Comparison of ENCODE assay signal across 8 cellular contexts in the genomic region with DNA sequence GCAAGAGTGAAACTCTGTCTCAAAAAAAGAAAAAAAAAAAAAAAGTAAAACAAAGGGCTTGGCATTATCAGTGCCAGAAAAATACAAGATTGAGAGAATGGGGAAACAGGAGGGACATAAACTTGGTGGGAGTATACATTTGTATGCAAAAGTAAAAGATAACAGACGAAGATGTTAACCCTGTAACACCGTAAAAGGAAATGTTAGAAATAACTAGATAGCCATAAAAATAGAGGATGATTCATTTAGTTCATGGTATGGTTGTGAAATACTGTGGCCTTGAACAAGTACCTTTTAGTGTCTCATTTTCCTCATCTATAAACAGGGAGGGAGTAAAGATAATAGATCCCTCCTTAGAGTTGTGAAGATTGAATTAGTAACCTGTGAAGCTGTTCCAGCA. TPM values are rescaled to one million over a fixed set of nuclear protein-coding genes. Genes with fewer than 3 reads are reported as not detected.
DNase-seq lines count a peak whose midpoint lies in the region; ATAC-seq and TF ChIP-seq lines count a peak whose summit lies in the region.

No MANE protein-coding gene starts in this region.

- WGBS in psoas muscle, 3 donors: 58 to 67% (median 60%) methylated on average over 2 of the region's 2 CpGs

- H3K27ac ChIP-seq in psoas muscle: peak overlapping the region; percentile 73
- H3K27ac ChIP-seq in effector memory CD4-positive, alpha-beta T cell (ENCODE audit: insufficient read depth, low read length, poor library complexity, severe bottlenecking): no peak overlapping the region
- no peak overlapping the region for H3K27ac ChIP-seq in upper lobe of right lung

- H3K4me1 ChIP-seq in psoas muscle (peaks cover 34% of the 10 kb centered on the region), upper lobe of right lung (peaks cover 48% of the 10 kb centered on the region)
- peaks cover 23% of the 10 kb centered on the region for H3K4me1 ChIP-seq in effector memory CD4-positive, alpha-beta T cell (ENCODE audit: control insufficient read depth, insufficient read depth, low read length, poor library complexity, severe bottlenecking)

- peak; percentile 39 to 57 (median 44) for ATAC-seq in psoas muscle
- ATAC-seq in GM18520 (IDR thresholded peaks at IDR 0.05; ENCODE audit: unreplicated experiment): no peak
- no peak for ATAC-seq in upper lobe of right lung

- no peaks in the 10 kb centered on the region for H3K27me3 ChIP-seq in psoas muscle (ENCODE audit: insufficient read depth in 3 of 3, low read length in 2 of 3)
- H3K27me3 ChIP-seq in effector memory CD4-positive, alpha-beta T cell (replicated peaks; ENCODE audit: control insufficient read depth, insufficient read depth, low read length, poor library complexity, severe bottlenecking): no peaks in the 10 kb centered on the region
- H3K27me3 ChIP-seq in upper lobe of right lung: no peaks in the 10 kb centered on the region

- TF ChIP-seq CTCF in GM10248 (IDR thresholded peaks at IDR 0.05; ENCODE audit: control extremely low read depth, extremely low read depth, low read depth, missing control alignments) (no peak), astrocyte of the spinal cord (IDR thresholded peaks at IDR 0.05; ENCODE audit: low read depth, low read length) (no peak), psoas muscle (IDR thresholded peaks at IDR 0.05) (no peak), upper lobe of right lung (IDR thresholded peaks at IDR 0.05) (no peak)

- H3K36me3 ChIP-seq in psoas muscle (ENCODE audit: insufficient read depth in 1 of 2, low read depth in 1 of 2) (peaks cover 0 to 17% of the 10 kb centered on the region in 2 donors), upper lobe of right lung (peaks cover 13% of the 10 kb centered on the region)
- H3K36me3 ChIP-seq in effector memory CD4-positive, alpha-beta T cell (ENCODE audit: control insufficient read depth, insufficient read depth, low read length): peaks cover 2% of the 10 kb centered on the region

- in situ Hi-C loops in KBM-7 (cut with MboI; ENCODE audit: low pct_unique_long_range_greater_than_20kb, low sequenced_read_pairs): no loop called here
- in situ Hi-C loops in astrocyte of the spinal cord (cut with HindIII; ENCODE audit: low sequenced_read_pairs): no loop called here

- POLR2A ChIA-PET in GM10248 (lab: Yijun Ruan, JAX): interaction anchor here (0.7 kb wide), 2 partner anchors 26 to 43 kb away, joined by 4 read pairs; no protein-coding TSS in a partner anchor

- H3K4me3 ChIP-seq in astrocyte of the spinal cord (ENCODE audit: low read depth, low read length): no peak overlapping the region
- H3K4me3 ChIP-seq in psoas muscle: no peak overlapping the region
- no peak overlapping the region for H3K4me3 ChIP-seq in effector memory CD4-positive, alpha-beta T cell (ENCODE audit: insufficient read depth, low read depth, low read length, poor library complexity, severe bottlenecking)
- H3K4me3 ChIP-seq in upper lobe of right lung: no peak overlapping the region

- H3K9me3 ChIP-seq in psoas muscle (no peaks in the 10 kb centered on the region), upper lobe of right lung (no peaks in the 10 kb centered on the region)
- H3K9me3 ChIP-seq in effector memory CD4-positive, alpha-beta T cell (ENCODE audit: control insufficient read depth, low read length): no peaks in the 10 kb centered on the region

- peak; percentile 43 for DNase-seq in GM10248 (ENCODE audit: extremely low spot score)
- DNase-seq in KBM-7: peak; percentile 43
- DNase-seq in astrocyte of the spinal cord (ENCODE audit: low read depth, low spot score): peak; percentile 72
- no peak for DNase-seq in psoas muscle
- no peak for DNase-seq in NCI-H446 treated with DMSO at 0.1 percent for 48 hours (lab: John Stamatoyannopoulos, UW)
- no peak for DNase-seq in effector memory CD4-positive, alpha-beta T cell
- no peak for DNase-seq in upper lobe of right lung

- intact Hi-C loops in psoas muscle (cut with DNase I): no loop called here
- intact Hi-C loops in upper lobe of right lung (cut with DNase I): no loop called here

- CTCF ChIA-PET in GM10248 (lab: Yijun Ruan, JAX): interaction anchor here (2.5 kb wide), 1 partner anchor 16 kb away, joined by 7 read pairs; no protein-coding TSS in a partner anchor

RNA-seq across cellular contexts. Expression of a gene that starts 33.3 kb away (rescaled TPM):
- total RNA-seq in psoas muscle: 1,000 to 10,000 TPM; 1,152 to 2,814 (median 1,810) TPM
- 1,000 to 10,000 TPM in 2 of 3 donors, 100 to 1,000 TPM in 1; 691 to 1,378 (median 1,014) TPM for polyA plus RNA-seq in psoas muscle
- 173 TPM for total RNA-seq in upper lobe of right lung

Comparison
In these comparisons a context has a peak if more than half of its experiments do, and no peak if none do; other contexts are left out.
1. DNase-seq: peak in GM10248 (single experiment), KBM-7 (single experiment) and astrocyte of the spinal cord (single experiment); none in psoas muscle (0 of 2), NCI-H446 treated with DMSO at 0.1 percent for 48 hours (single experiment), effector memory CD4-positive, alpha-beta T cell (0 of 3) and upper lobe of right lung (single experiment).
2. ATAC-seq: peak in psoas muscle (4 of 4); none in GM18520 (single experiment) and upper lobe of right lung (single experiment).